19 cellular contexts compared by ENCODE assay signal in the genomic region with DNA sequence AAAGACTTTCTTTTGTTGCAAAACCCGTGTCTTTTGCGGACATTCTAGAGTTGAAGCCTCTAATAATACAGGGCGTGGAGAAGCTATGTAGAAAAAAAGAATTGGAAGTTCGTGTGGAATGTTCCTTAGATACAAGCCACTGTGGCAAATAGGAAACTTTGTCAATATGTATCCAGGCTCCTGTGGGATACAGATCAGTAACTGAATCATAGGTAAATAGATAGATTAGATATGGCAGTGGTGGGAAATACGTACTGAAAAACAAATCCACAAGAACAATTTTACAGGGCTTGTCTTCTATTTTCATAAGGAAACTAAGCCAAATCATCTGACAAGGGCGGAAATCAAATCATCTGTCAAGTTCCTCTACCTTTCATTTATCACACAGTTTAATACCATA.
DNase-seq lines count a peak whose midpoint lies in the region; ATAC-seq and TF ChIP-seq lines count a peak whose summit lies in the region.
"Had no signal": no experiment of that assay in that cellular context is flagged by ENCODE, and none has a peak within 500 bp of the region (broad histone marks: within the 10 kb centered on the region; RNA-seq: fewer than 3 reads in every experiment).

No MANE protein-coding gene starts in this region.

- no peak for DNase-seq in GM23338 (ENCODE audit: low spot score)
- peak; percentile 55 for DNase-seq in PC-3
- DNase-seq in lung microvascular endothelial cell (ENCODE audit: low read depth in 2 of 2) = peak; percentile 9 to 58
- DNase-seq in naive thymus-derived CD4-positive, alpha-beta T cell = no peak
- DNase-seq: Caco-2; CD4-positive, CD25-positive, alpha-beta regulatory T cell; CD8-positive, alpha-beta T cell; DMS153; DND-41; GM23248; H9; HFFc6 had no signal

- H3K79me2 ChIP-seq in GM23338 (replicated peaks; ENCODE audit: insufficient read depth) (no peaks in the 10 kb centered on the region), PC-3 (ENCODE audit: low read length) (no peaks in the 10 kb centered on the region)

- ATAC-seq in GM23338 = no peak
- no peak for ATAC-seq in PC-3
- no peak for ATAC-seq in HG03378 (IDR thresholded peaks at IDR 0.05; ENCODE audit: unreplicated experiment)
- ATAC-seq in naive thymus-derived CD4-positive, alpha-beta T cell = no peak
- no peak for ATAC-seq in SK-N-SH treated with all-trans-retinoic acid at 6 μM for 48 hours
- ATAC-seq: CD8-positive, alpha-beta T cell; GM12878 had no signal

- no peaks in the 10 kb centered on the region for H3F3A ChIP-seq in GM23338 (replicated peaks; ENCODE audit: low read depth)
- H3F3A ChIP-seq in PC-3 (ENCODE audit: low read length, unreplicated experiment) = no peaks in the 10 kb centered on the region

- H3K27ac Mint-ChIP-seq in GM23338 = no peak overlapping the region
- no peak overlapping the region for H3K27ac Mint-ChIP-seq in naive thymus-derived CD4-positive, alpha-beta T cell
- H3K27ac Mint-ChIP-seq: B cell; CD4-positive, CD25-positive, alpha-beta regulatory T cell; CD8-positive, alpha-beta T cell; HFFc6 had no signal

- H3K27me3 Mint-ChIP-seq in GM23338 (ENCODE audit: insufficient read depth, low read depth, poor library complexity) = no peaks in the 10 kb centered on the region
- H3K27me3 Mint-ChIP-seq in naive thymus-derived CD4-positive, alpha-beta T cell = peaks cover 0 to 19% (median 12%) of the 10 kb centered on the region in 5 donors
- H3K27me3 Mint-ChIP-seq: CD4-positive, CD25-positive, alpha-beta regulatory T cell had no signal

- BruUV-seq in PC-3 (replicated peaks; lab: Mats Ljungman, UMichigan) = no TSS peak

- no peaks in the 10 kb centered on the region for H3K36me3 Mint-ChIP-seq in GM23338 (ENCODE audit: low read depth)
- H3K36me3 Mint-ChIP-seq in naive thymus-derived CD4-positive, alpha-beta T cell = no peaks in the 10 kb centered on the region
- H3K36me3 Mint-ChIP-seq: CD4-positive, CD25-positive, alpha-beta regulatory T cell; CD8-positive, alpha-beta T cell had no signal

- peaks cover 18% of the 10 kb centered on the region for H3K4me1 Mint-ChIP-seq in GM23338
- H3K4me1 Mint-ChIP-seq in naive thymus-derived CD4-positive, alpha-beta T cell = no peaks in the 10 kb centered on the region
- H3K4me1 Mint-ChIP-seq: B cell; CD4-positive, CD25-positive, alpha-beta regulatory T cell had no signal

- no peaks in the 10 kb centered on the region for H3K36me3 ChIP-seq in GM23338 (ENCODE audit: insufficient read depth)
- no peaks in the 10 kb centered on the region for H3K36me3 ChIP-seq in PC-3 (ENCODE audit: low read depth, low read length)
- no peaks in the 10 kb centered on the region for H3K36me3 ChIP-seq in naive thymus-derived CD4-positive, alpha-beta T cell (ENCODE audit: control insufficient read depth in 2 of 3, insufficient read depth in 3 of 3, low read length in 3 of 3)
- H3K36me3 ChIP-seq: BLaER1 had no signal

- H3K4me2 ChIP-seq in GM23338 = no peak overlapping the region
- H3K4me2 ChIP-seq in PC-3 (ENCODE audit: low read length) = peak overlapping the region; percentile 13
- H3K4me2 ChIP-seq: BLaER1 had no signal

- TF ChIP-seq CTCF in GM23338 (conservative IDR thresholded peaks at IDR 0.05; ENCODE audit: low read depth in 2 of 2) = no peak
- TF ChIP-seq CTCF in PC-3 (conservative IDR thresholded peaks at IDR 0.05; ENCODE audit: low read depth, low read length) = no peak

- intact Hi-C loops in PC-3 (cut with micrococcal nuclease) = no loop called here
- intact Hi-C loops in naive thymus-derived CD4-positive, alpha-beta T cell (cut with micrococcal nuclease) = no loop called here

- H3K9me3 ChIP-seq in PC-3 (ENCODE audit: low read length) = no peaks in the 10 kb centered on the region
- H3K9me3 ChIP-seq in naive thymus-derived CD4-positive, alpha-beta T cell (ENCODE audit: control insufficient read depth in 2 of 3, low read length in 3 of 3) = no peaks in the 10 kb centered on the region
- H3K9me3 ChIP-seq: BLaER1, Caco-2 had no signal

- no peak overlapping the region for H3K4me3 ChIP-seq in GM23338
- no peak overlapping the region for H3K4me3 ChIP-seq in PC-3 (ENCODE audit: low read length)
- no peak overlapping the region for H3K4me3 ChIP-seq in naive thymus-derived CD4-positive, alpha-beta T cell (ENCODE audit: low read length)
- H3K4me3 ChIP-seq: BLaER1, GM12878, GM23248 had no signal

- POLR2A ChIA-PET in PC-3 (lab: Charles Lee; ENCODE audit: unreplicated experiment) = no interaction called here
- POLR2A ChIA-PET in naive thymus-derived CD4-positive, alpha-beta T cell (lab: Charles Lee) = no interaction called here

- CTCF ChIA-PET in PC-3 (lab: Charles Lee) = no interaction called here
- CTCF ChIA-PET in naive thymus-derived CD4-positive, alpha-beta T cell (lab: Charles Lee) = no interaction called here

- H3K27ac ChIP-seq in GM23338 (ENCODE audit: low read depth) = no peak overlapping the region
- peak overlapping the region; percentile 45 for H3K27ac ChIP-seq in PC-3 (ENCODE audit: low read length)
- H3K27ac ChIP-seq in naive thymus-derived CD4-positive, alpha-beta T cell (ENCODE audit: low read depth, low read length) = no peak overlapping the region
- H3K27ac ChIP-seq: 22Rv1, BLaER1, C4-2B, GM23248 had no signal

- no peak overlapping the region for H3K4me3 Mint-ChIP-seq in GM23338
- no peak overlapping the region for H3K4me3 Mint-ChIP-seq in naive thymus-derived CD4-positive, alpha-beta T cell
- H3K4me3 Mint-ChIP-seq: B cell; CD4-positive, CD25-positive, alpha-beta regulatory T cell; CD8-positive, alpha-beta T cell; H9; HFFc6 had no signal

- H3K9me3 Mint-ChIP-seq in GM23338 = no peaks in the 10 kb centered on the region
- H3K9me3 Mint-ChIP-seq in naive thymus-derived CD4-positive, alpha-beta T cell = peaks cover 0 to 5% (median 0%) of the 10 kb centered on the region in 11 donors
- H3K9me3 Mint-ChIP-seq: CD8-positive, alpha-beta T cell; H9; HFFc6 had no signal

- H3K4me1 ChIP-seq in GM23338 (ENCODE audit: insufficient read depth) (peaks cover 17% of the 10 kb centered on the region), PC-3 (ENCODE audit: insufficient read depth, low read length) (peaks cover 13% of the 10 kb centered on the region)
- H3K4me1 ChIP-seq in naive thymus-derived CD4-positive, alpha-beta T cell (ENCODE audit: control insufficient read depth in 2 of 2, insufficient read depth in 2 of 2, low read length in 2 of 2) = no peaks in the 10 kb centered on the region
- H3K4me1 ChIP-seq: BLaER1 had no signal

- H2AFZ ChIP-seq in GM23338 (peak overlapping the region; percentile 78; the same call in 1 of the 2 replicates), PC-3 (ENCODE audit: low read length) (peak overlapping the region; percentile 29; the same call in 1 of the 2 replicates)
- H2AFZ ChIP-seq: GM23248 had no signal

- H3K9ac ChIP-seq in PC-3 (ENCODE audit: low read length) = no peak overlapping the region
- H3K9ac ChIP-seq: BLaER1, GM23248 had no signal

- H3K9me2 ChIP-seq in GM23338 (ENCODE audit: insufficient read depth) = no peaks in the 10 kb centered on the region; the same call in 1 of the 2 replicates
- no peaks in the 10 kb centered on the region for H3K9me2 ChIP-seq in PC-3 (replicated peaks; ENCODE audit: low read length)

- H3K27me3 ChIP-seq in GM23338 (ENCODE audit: insufficient read depth) (no peaks in the 10 kb centered on the region), PC-3 (ENCODE audit: low read length) (no peaks in the 10 kb centered on the region)
- no peaks in the 10 kb centered on the region for H3K27me3 ChIP-seq in naive thymus-derived CD4-positive, alpha-beta T cell (ENCODE audit: control insufficient read depth in 2 of 2, insufficient read depth in 2 of 2, low read length in 2 of 2)
- H3K27me3 ChIP-seq: BLaER1 had no signal

- H4K20me1 ChIP-seq in GM23338 (replicated peaks; ENCODE audit: insufficient read depth) (no peaks in the 10 kb centered on the region), PC-3 (ENCODE audit: low read length) (no peaks in the 10 kb centered on the region)
- H4K20me1 ChIP-seq: BLaER1 had no signal

TF ChIP-seq in GM23338, 12 proteins besides CTCF, POLR2A, EP300 and RAD21 (continues in another document):
- no peak for TF ChIP-seq EZH2phosphoT487 (IDR thresholded peaks at IDR 0.05; ENCODE audit: unreplicated experiment)
- no peak for TF ChIP-seq POLR2AphosphoS5 (IDR thresholded peaks at IDR 0.05; ENCODE audit: low read depth)
- TF ChIP-seq ZNF331 (CRISPR knock-in tag; IDR thresholded peaks at IDR 0.05; ENCODE audit: low read depth) = no peak

TF ChIP-seq in SK-N-SH treated with all-trans-retinoic acid at 6 μM for 48 hours, 23 proteins besides CTCF, POLR2A, EP300 and RAD21 (continues in another document):
- TF ChIP-seq ZNF70 (CRISPR knock-in tag; IDR thresholded peaks at IDR 0.05) (no peak), TOX (CRISPR knock-in tag; IDR thresholded peaks at IDR 0.05; ENCODE audit: borderline replicate concordance) (no peak), ESRRG (CRISPR knock-in tag; IDR thresholded peaks at IDR 0.05) (no peak), ZC3H10 (CRISPR knock-in tag; IDR thresholded peaks at IDR 0.05) (no peak), OSR1 (CRISPR knock-in tag; IDR thresholded peaks at IDR 0.05) (no peak), SNAI2 (CRISPR knock-in tag; IDR thresholded peaks at IDR 0.05) (no peak), ZNF565 (CRISPR knock-in tag; conservative IDR thresholded peaks at IDR 0.05; ENCODE audit: low read depth) (no peak)
- TF ChIP-seq, protein P1, sequence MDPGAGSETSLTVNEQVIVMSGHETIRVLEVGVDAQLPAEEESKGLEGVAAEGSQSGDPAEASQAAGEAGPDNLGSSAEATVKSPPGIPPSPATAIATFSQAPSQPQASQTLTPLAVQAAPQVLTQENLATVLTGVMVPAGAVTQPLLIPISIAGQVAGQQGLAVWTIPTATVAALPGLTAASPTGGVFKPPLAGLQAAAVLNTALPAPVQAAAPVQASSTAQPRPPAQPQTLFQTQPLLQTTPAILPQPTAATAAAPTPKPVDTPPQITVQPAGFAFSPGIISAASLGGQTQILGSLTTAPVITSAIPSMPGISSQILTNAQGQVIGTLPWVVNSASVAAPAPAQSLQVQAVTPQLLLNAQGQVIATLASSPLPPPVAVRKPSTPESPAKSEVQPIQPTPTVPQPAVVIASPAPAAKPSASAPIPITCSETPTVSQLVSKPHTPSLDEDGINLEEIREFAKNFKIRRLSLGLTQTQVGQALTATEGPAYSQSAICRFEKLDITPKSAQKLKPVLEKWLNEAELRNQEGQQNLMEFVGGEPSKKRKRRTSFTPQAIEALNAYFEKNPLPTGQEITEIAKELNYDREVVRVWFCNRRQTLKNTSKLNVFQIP (CRISPR knock-in tag; IDR thresholded peaks at IDR 0.05; ENCODE audit: borderline replicate concordance, low read depth) = no peak

Comparison
In these comparisons a context has a peak if more than half of its experiments do, and no peak if none do; other contexts are left out.
1. DNase-seq: peak in PC-3 (single experiment) and lung microvascular endothelial cell (2 of 2); none in GM23338 (single experiment) and naive thymus-derived CD4-positive, alpha-beta T cell (0 of 9).